22 cellular contexts compared by ENCODE assay signal in genomic region chr7:85622059-85622458, GRCh38.
"Had no signal": no experiment of that assay in that cellular context is flagged by ENCODE, and none has a peak within 500 bp of the region (broad histone marks: within the 10 kb centered on the region; RNA-seq: fewer than 3 reads in every experiment).

No MANE protein-coding gene starts in this region.

- H3K4me1 Mint-ChIP-seq: IgD-negative memory B cell had no signal

- H3K27ac Mint-ChIP-seq: IgD-negative memory B cell had no signal

- DNase-seq: MM.1S, NCI-H1092, NCI-H1105 treated with DMSO at 0.1 percent for 48 hours, NCI-H1417 treated with DMSO at 0.1 percent for 48 hours, NCI-H146, NCI-H1694 treated with DMSO at 0.1 percent for 48 hours, NCI-H2107, NCI-H2171, NCI-H226, NCI-H446, NCI-H510A, NCI-H524 treated with DMSO at 0.1 percent for 48 hours, NCI-H69, NCI-H774, PC-9, Peyer's patch, SHP77 treated with DMSO at 0.1 percent for 48 hours, SJCRH30 had no signal

- H3K4me3 Mint-ChIP-seq: IgD-negative memory B cell had no signal

- H3K27me3 ChIP-seq: Peyer's patch, SJCRH30 had no signal

- H3K4me3 ChIP-seq: K562, PC-9, Peyer's patch, SJCRH30 had no signal

- H3K36me3 Mint-ChIP-seq: IgD-negative memory B cell had no signal

- FAIRE-seq: HTR-8/SVneo, K562 had no signal

- H3K27ac ChIP-seq: KMS-11, PC-9, Peyer's patch, SJCRH30 had no signal
